In the genomic region with DNA sequence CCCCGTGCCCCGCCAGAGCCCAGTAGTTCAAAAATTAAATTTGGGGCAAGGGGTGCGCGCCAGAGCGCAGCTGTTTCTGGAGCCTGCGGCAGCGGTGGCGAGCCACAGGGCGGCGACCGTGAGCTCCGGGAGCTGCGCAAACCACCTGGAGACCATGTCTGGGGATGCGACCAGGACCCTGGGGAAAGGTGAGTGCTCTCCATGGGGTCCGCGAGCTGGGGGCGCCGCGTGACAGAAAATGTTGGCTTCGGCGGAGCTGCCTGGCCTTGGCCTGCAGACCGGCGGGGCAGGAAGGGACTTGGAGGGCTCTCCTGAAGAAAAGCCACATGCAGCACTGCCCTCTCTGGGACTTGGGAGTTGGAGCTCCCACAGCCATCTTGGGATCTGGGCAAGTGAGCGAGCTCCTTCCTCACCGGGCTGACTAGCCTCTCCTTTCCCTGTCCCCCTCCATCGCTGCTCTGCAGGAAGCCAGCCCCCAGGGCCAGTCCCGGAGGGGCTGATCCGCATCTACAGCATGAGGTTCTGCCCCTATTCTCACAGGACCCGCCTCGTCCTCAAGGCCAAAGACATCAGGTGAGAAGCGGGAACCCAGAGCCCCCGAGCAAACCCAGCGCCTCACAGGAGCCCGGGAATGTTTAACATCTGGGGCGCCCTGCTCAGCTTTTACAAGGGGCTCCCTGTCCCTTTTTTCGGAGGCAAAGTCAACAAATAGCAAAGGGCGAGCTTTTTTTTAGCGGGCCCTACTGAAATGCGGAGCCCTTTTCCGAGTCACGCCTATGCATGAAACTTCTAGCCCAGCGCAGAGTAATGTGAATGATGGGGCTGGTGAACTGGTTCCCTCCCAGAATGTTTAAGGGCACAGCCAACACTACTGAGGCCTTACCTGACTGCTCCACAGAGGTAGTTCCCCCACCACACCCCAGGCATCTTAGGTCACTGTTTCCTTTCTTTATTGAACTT, we compare ENCODE assay signal across 8 cellular contexts. TPM values are rescaled to one million over a fixed set of nuclear protein-coding genes. Genes with fewer than 3 reads are reported as not detected.
A peak's percentile ranks its signal among the peaks of the same experiment; 100 is the strongest.
DNase-seq lines count a peak whose midpoint lies in the region; ATAC-seq and TF ChIP-seq lines count a peak whose summit lies in the region.

No MANE protein-coding gene starts in this region.

- 0 out of 2 replicates have a peak, but pooled peaks cover 12% of the 10 kb centered on the region for H3K79me2 ChIP-seq in PC-3 (ENCODE audit: low read length)
- H3K79me2 ChIP-seq in trophoblast cell (ENCODE audit: control insufficient read depth, insufficient read depth, low read length, poor library complexity), result no peaks in the 10 kb centered on the region

- H3K27me3 ChIP-seq in H7 (ENCODE audit: control insufficient read depth, insufficient read depth, low read length) (no peaks in the 10 kb centered on the region; the same call in 1 of the 2 replicates), PC-3 (ENCODE audit: low read length) (no peaks in the 10 kb centered on the region), trophoblast cell (ENCODE audit: insufficient read depth, low read length) (no peaks in the 10 kb centered on the region)

- H3K4me3 Mint-ChIP-seq in activated naive CD4-positive, alpha-beta T cell treated with anti-CD3 and anti-CD28 coated beads for 36 hours, result peak overlapping the region; percentile 65

- POLR2A ChIA-PET in PC-3 (lab: Charles Lee; ENCODE audit: unreplicated experiment), result no interaction called here

- no peaks in the 10 kb centered on the region for H3K9me2 ChIP-seq in PC-3 (replicated peaks; ENCODE audit: low read length)

- H3K36me3 ChIP-seq in H7 (replicated peaks; ENCODE audit: control insufficient read depth, insufficient read depth, low read length) (peaks cover 3% of the 10 kb centered on the region), PC-3 (ENCODE audit: low read depth, low read length) (no peaks in the 10 kb centered on the region), trophoblast cell (ENCODE audit: control insufficient read depth in 1 of 2, insufficient read depth in 2 of 2, low read length in 2 of 2) (no peaks in the 10 kb centered on the region)

- H3K27ac ChIP-seq in PC-3 (ENCODE audit: low read length), result no peak overlapping the region
- no peak overlapping the region for H3K27ac ChIP-seq in trophoblast cell (ENCODE audit: low read depth, low read length)

- no peaks in the 10 kb centered on the region for H3K9me3 ChIP-seq in PC-3 (ENCODE audit: low read length)
- H3K9me3 ChIP-seq in trophoblast cell (ENCODE audit: insufficient read depth, low read depth, low read length), result no peaks in the 10 kb centered on the region

- H4K8ac ChIP-seq in trophoblast cell (ENCODE audit: low read depth, low read length), result no peak overlapping the region

- peak; percentile 48 for DNase-seq in DMS53 treated with DMSO at 0.1 percent for 48 hours (lab: John Stamatoyannopoulos, UW; ENCODE audit: unreplicated experiment)
- peak; percentile 94 for DNase-seq in H7
- DNase-seq in PC-3, result peak; percentile 63
- DNase-seq in activated naive CD4-positive, alpha-beta T cell treated with anti-CD3 and anti-CD28 coated beads for 36 hours, result peak; percentile 63
- peak; percentile 76 for DNase-seq in germinal center (ENCODE audit: low spot score)
- peak; percentile 38 to 68 for DNase-seq in trophoblast cell
- DNase-seq in NCI-H226, result no peak
- no peak for DNase-seq in pons (ENCODE audit: low spot score)

- H2AFZ ChIP-seq in PC-3 (ENCODE audit: low read length) (peak overlapping the region; percentile 78), trophoblast cell (ENCODE audit: insufficient read depth, low read length, poor library complexity) (no peak overlapping the region)

- H3K79me1 ChIP-seq in trophoblast cell (ENCODE audit: low read length), result no peaks in the 10 kb centered on the region

- H2BK5ac ChIP-seq in trophoblast cell (ENCODE audit: low read depth, low read length, poor library complexity), result no peak overlapping the region

- no peak overlapping the region for H2BK120ac ChIP-seq in trophoblast cell (ENCODE audit: insufficient read depth, low read length, poor library complexity)

- no peak overlapping the region for H3K18ac ChIP-seq in trophoblast cell (ENCODE audit: low read length)

- no peak overlapping the region for H4K91ac ChIP-seq in trophoblast cell (ENCODE audit: low read depth, low read length)

- no CpG with 5 or more reads among the region's 42 CpGs for WGBS in trophoblast cell (ENCODE audit: extremely low coverage, insufficient coverage, insufficient read length)

- peak overlapping the region; percentile 84 for H3K4me2 ChIP-seq in PC-3 (ENCODE audit: low read length)
- peak overlapping the region; percentile 75 for H3K4me2 ChIP-seq in trophoblast cell (ENCODE audit: low read length)

- H3K4me1 ChIP-seq in PC-3 (ENCODE audit: insufficient read depth, low read length) (peaks cover 17% of the 10 kb centered on the region), trophoblast cell (ENCODE audit: control insufficient read depth in 1 of 2, insufficient read depth in 2 of 2, low read length in 2 of 2) (peaks cover 0 to 2% of the 10 kb centered on the region in 2 experiments)

- BruUV-seq in PC-3 (replicated peaks; lab: Mats Ljungman, UMichigan), result TSS peak; percentile 32

- intact Hi-C loops in PC-3 (cut with micrococcal nuclease), result loop anchor here (2.0 kb wide), 1 partner anchor 78 kb away; no protein-coding TSS in a partner anchor
- intact Hi-C loops in activated naive CD4-positive, alpha-beta T cell treated with anti-CD3 and anti-CD28 coated beads for 36 hours (cut with micrococcal nuclease), result loop anchor here (1.0 kb wide), 1 partner anchor 75 kb away; no protein-coding TSS in a partner anchor

- H3K9ac ChIP-seq in PC-3 (ENCODE audit: low read length) (peak overlapping the region; percentile 56), trophoblast cell (ENCODE audit: low read length) (no peak overlapping the region)

- no peak overlapping the region for H3K4ac ChIP-seq in trophoblast cell (ENCODE audit: low read depth, low read length)

- no peaks in the 10 kb centered on the region for H3F3A ChIP-seq in PC-3 (ENCODE audit: low read length, unreplicated experiment)

- peak; percentile 83 for TF ChIP-seq CTCF in PC-3 (conservative IDR thresholded peaks at IDR 0.05; ENCODE audit: low read depth, low read length)

- H3K27ac Mint-ChIP-seq in activated naive CD4-positive, alpha-beta T cell treated with anti-CD3 and anti-CD28 coated beads for 36 hours, result no peak overlapping the region

- H3K4me3 ChIP-seq in H7 (ENCODE audit: insufficient read depth, low read depth, low read length) (peak overlapping the region; percentile 62), PC-3 (ENCODE audit: low read length) (peak overlapping the region; percentile 66), trophoblast cell (ENCODE audit: low read depth, low read length) (peak overlapping the region; percentile 53)

- H3K36me3 Mint-ChIP-seq in activated naive CD4-positive, alpha-beta T cell treated with anti-CD3 and anti-CD28 coated beads for 36 hours (ENCODE audit: low read depth), result no peaks in the 10 kb centered on the region

- no peak overlapping the region for H4K12ac ChIP-seq in trophoblast cell (ENCODE audit: low read depth, low read length)

- H3K23ac ChIP-seq in trophoblast cell (ENCODE audit: low read length), result no peak overlapping the region

- H4K20me1 ChIP-seq in PC-3 (ENCODE audit: low read length), result no peaks in the 10 kb centered on the region

- H3K9me3 Mint-ChIP-seq in activated naive CD4-positive, alpha-beta T cell treated with anti-CD3 and anti-CD28 coated beads for 36 hours, result no peaks in the 10 kb centered on the region

- CTCF ChIA-PET in PC-3 (lab: Charles Lee), result interaction anchor here (0.6 to 2.6 kb wide), 8 partner anchors 8 to 155 kb away, joined by 3 to 13 read pairs (median 7); no protein-coding TSS in a partner anchor
- CTCF ChIA-PET in activated naive CD4-positive, alpha-beta T cell treated with anti-CD3 and anti-CD28 coated beads for 36 hours (lab: Charles Lee), result interaction anchor here (0.6 to 8.9 kb wide), 43 partner anchors 10 to 561 kb away, joined by 3 to 195 read pairs (median 4); a partner anchor contains a TSS

- H3K14ac ChIP-seq in trophoblast cell (ENCODE audit: low read length), result no peak overlapping the region

- no peak overlapping the region for H2BK12ac ChIP-seq in trophoblast cell (ENCODE audit: low read length)

- peaks cover 9% of the 10 kb centered on the region for H3K27me3 Mint-ChIP-seq in activated naive CD4-positive, alpha-beta T cell treated with anti-CD3 and anti-CD28 coated beads for 36 hours (ENCODE audit: low read depth)

- peaks cover 6% of the 10 kb centered on the region for H3K4me1 Mint-ChIP-seq in activated naive CD4-positive, alpha-beta T cell treated with anti-CD3 and anti-CD28 coated beads for 36 hours (ENCODE audit: low read depth)

- peak; percentile 87 for ATAC-seq in PC-3

- no peak overlapping the region for H2AK5ac ChIP-seq in trophoblast cell (ENCODE audit: low read length)

RNA-seq across cellular contexts. Expression of a gene that starts 6.1 kb away (rescaled TPM):
- total RNA-seq in H7 (2014; rRNA removed; shearing (Covaris generic)), result 15.2 and 20.6 TPM in 2 replicates
- 8.1 and 13.8 TPM in 2 replicates for total RNA-seq in PC-3 (2014; rRNA removed)
- total RNA-seq in activated naive CD4-positive, alpha-beta T cell treated with anti-CD3 and anti-CD28 coated beads for 36 hours, result 1 to 10 TPM; 3.0 to 3.6 TPM
- polyA plus RNA-seq in trophoblast cell (2013), result 1.3 TPM in 2 replicates

RNA-seq across cellular contexts. Expression of a gene that starts 20.4 kb away (rescaled TPM):
- 130 and 155 TPM in 2 replicates for total RNA-seq in H7 (2014; rRNA removed; shearing (Covaris generic))
- 38.2 and 46.0 TPM in 2 replicates for total RNA-seq in PC-3 (2014; rRNA removed)
- total RNA-seq in activated naive CD4-positive, alpha-beta T cell treated with anti-CD3 and anti-CD28 coated beads for 36 hours, result 100 to 1,000 TPM; 197 to 201 TPM
- 84.3 and 85.5 TPM in 2 replicates for polyA plus RNA-seq in trophoblast cell (2013)

RNA-seq across cellular contexts. Expression of a gene that starts 42.9 kb away (rescaled TPM):
- total RNA-seq in H7 (2014; rRNA removed; shearing (Covaris generic)), result 0.21 and 0.30 TPM in 2 replicates
- 0.17 and 0.44 TPM in 2 replicates for total RNA-seq in PC-3 (2014; rRNA removed)
- total RNA-seq in activated naive CD4-positive, alpha-beta T cell treated with anti-CD3 and anti-CD28 coated beads for 36 hours, result not detected
- polyA plus RNA-seq in trophoblast cell (2013), result 0.64 and 0.88 TPM in 2 replicates

Comparison
In these comparisons a context has a peak if more than half of its experiments do, and no peak if none do; other contexts are left out.
1. DNase-seq: peak in DMS53 treated with DMSO at 0.1 percent for 48 hours (single experiment), H7 (single experiment), PC-3 (single experiment), activated naive CD4-positive, alpha-beta T cell treated with anti-CD3 and anti-CD28 coated beads for 36 hours (single experiment), germinal center (single experiment) and trophoblast cell (2 of 2); none in NCI-H226 (single experiment) and pons (single experiment).
2. Peak in every context shown above with its lines, with median percentiles within 50 percentile points of each other: H3K4me3 ChIP-seq.